Comparison of ENCODE assay signal across 2 cellular contexts in genomic region chr22:38755911-38756532, GRCh38.
A peak's percentile ranks its signal among the peaks of the same experiment; 100 is the strongest.
TF ChIP-seq lines count a peak whose summit lies in the region.

Gene SUN2, minus strand, starts transcription at chr22:38755998. Its CDS starts 3,370 bp downstream, at chr22:38752628.

TF ChIP-seq in HCT116, 20 proteins besides CTCF, POLR2A, EP300 and RAD21:
- TF ChIP-seq REST (IDR thresholded peaks at IDR 0.05; ENCODE audit: low read depth) (no peak), SP1 (IDR thresholded peaks at IDR 0.05; ENCODE audit: low read depth) (peak; percentile 72), POLR2AphosphoS5 (IDR thresholded peaks at IDR 0.05; ENCODE audit: low read depth, low read length) (peak; percentile 75), ZBTB33 (IDR thresholded peaks at IDR 0.05; ENCODE audit: extremely low read depth, insufficient replicate concordance, low read length) (no peak), YY1 (IDR thresholded peaks at IDR 0.05; ENCODE audit: extremely low read depth, insufficient replicate concordance, low read depth, low read length) (no peak), CEBPB (IDR thresholded peaks at IDR 0.05; ENCODE audit: low read depth) (no peak), ZNF274 (IDR thresholded peaks at IDR 0.05; ENCODE audit: low read depth, low read length) (no peak), TCF7L2 (IDR thresholded peaks at IDR 0.05; ENCODE audit: borderline replicate concordance, extremely low read depth, insufficient read depth, insufficient read length) (peak; percentile 37), JUND (IDR thresholded peaks at IDR 0.05) (no peak), ATF3 (IDR thresholded peaks at IDR 0.05) (no peak), MAX (IDR thresholded peaks at IDR 0.05) (no peak), SIN3A (IDR thresholded peaks at IDR 0.05; ENCODE audit: low read depth) (0 out of 2 replicates have a peak, but pooled peaks have one; percentile 4), CBX3 (IDR thresholded peaks at IDR 0.05; ENCODE audit: low read depth) (no peak), ZFX (IDR thresholded peaks at IDR 0.05) (peak; percentile 76; the same call in 1 of the 2 replicates), EZH2phosphoT487 (IDR thresholded peaks at IDR 0.05; ENCODE audit: borderline replicate concordance) (no peak), EZH2 (IDR thresholded peaks at IDR 0.05) (no peak), ELF1 (IDR thresholded peaks at IDR 0.05; ENCODE audit: borderline replicate concordance, low read depth) (no peak), FOSL1 (IDR thresholded peaks at IDR 0.05; ENCODE audit: low read depth) (no peak), SRF (IDR thresholded peaks at IDR 0.05; ENCODE audit: low read depth) (no peak), EGR1 (IDR thresholded peaks at IDR 0.05; ENCODE audit: low read depth) (peak; percentile 90)

TF ChIP-seq in K562, 482 proteins besides CTCF, POLR2A, EP300 and RAD21 (continued from another document and continues in another):
- TF ChIP-seq RREB1 (CRISPR knock-in tag; IDR thresholded peaks at IDR 0.05) (no peak), SAFB2 (IDR thresholded peaks at IDR 0.05; ENCODE audit: borderline replicate concordance, low read depth, low read length, severe bottlenecking) (no peak), SMAD4 (CRISPR knock-in tag; conservative IDR thresholded peaks at IDR 0.05) (no peak), NR2F6 (CRISPR knock-in tag; IDR thresholded peaks at IDR 0.05) (no peak), BMI1 (IDR thresholded peaks at IDR 0.05; ENCODE audit: low read length) (no peak), ZNF518B (CRISPR knock-in tag; IDR thresholded peaks at IDR 0.05) (no peak), ZFP36 (IDR thresholded peaks at IDR 0.05; ENCODE audit: low read depth, low read length, partially characterized antibody) (no peak), THRAP3 (IDR thresholded peaks at IDR 0.05; ENCODE audit: borderline replicate concordance) (no peak), SP1 (CRISPR knock-in tag; IDR thresholded peaks at IDR 0.05) (peak; percentile 62), SUPT5H (IDR thresholded peaks at IDR 0.05) (peak; percentile 67), ZNF239 (CRISPR knock-in tag; IDR thresholded peaks at IDR 0.05) (no peak), ZNF133 (CRISPR knock-in tag; IDR thresholded peaks at IDR 0.05) (no peak), HMGN3 (IDR thresholded peaks at IDR 0.05; ENCODE audit: borderline replicate concordance, extremely low read depth, insufficient read length, low read depth, low read length) (no peak), ZNF445 (CRISPR knock-in tag; IDR thresholded peaks at IDR 0.05; ENCODE audit: low read depth) (no peak), ZNF41 (CRISPR knock-in tag; conservative IDR thresholded peaks at IDR 0.05) (no peak), BCOR (IDR thresholded peaks at IDR 0.05) (no peak), TSHZ1 (CRISPR knock-in tag; IDR thresholded peaks at IDR 0.05) (no peak), ZBTB9 (CRISPR knock-in tag; IDR thresholded peaks at IDR 0.05) (no peak), ELK1 (CRISPR knock-in tag; IDR thresholded peaks at IDR 0.05) (no peak), TGIF2 (CRISPR knock-in tag; IDR thresholded peaks at IDR 0.05) (no peak), PRDM10 (IDR thresholded peaks at IDR 0.05; ENCODE audit: partially characterized antibody) (no peak), FOXP4 (CRISPR knock-in tag; IDR thresholded peaks at IDR 0.05; ENCODE audit: borderline replicate concordance) (no peak)
